ENCODE assay signal across 9 cellular contexts in genomic region chr17:79741751-79742588, GRCh38. TPM values are rescaled to one million over a fixed set of nuclear protein-coding genes. Genes with fewer than 3 reads are reported as not detected.
DNase-seq lines count a peak whose midpoint lies in the region; ATAC-seq and TF ChIP-seq lines count a peak whose summit lies in the region.
"Had no signal": no experiment of that assay in that cellular context is flagged by ENCODE, and none has a peak within 500 bp of the region (broad histone marks: within the 10 kb centered on the region; RNA-seq: fewer than 3 reads in every experiment).

No MANE protein-coding gene starts in this region.

- no peak overlapping the region for H3K27ac ChIP-seq in substantia nigra (ENCODE audit: low read depth, low read length, poor library complexity, severe bottlenecking)

- H3K4me1 Mint-ChIP-seq in activated T-helper 2 cell treated with anti-CD3 and anti-CD28 coated beads, Interferon-gamma antibody, Interleukin-2, Interleukin-4, amounts not matched to agents 10 μg/mL and 5 μg/mL and 100 μg/mL, durations not matched to agents 14 hours and 24 hours and 36 hours (ENCODE audit: low read depth), result peaks cover 2% of the 10 kb centered on the region

- no peak for TF ChIP-seq EP300 in Ishikawa (IDR thresholded peaks at IDR 0.05; ENCODE audit: borderline replicate concordance)

- no peaks in the 10 kb centered on the region for H3K36me3 Mint-ChIP-seq in activated T-helper 2 cell treated with anti-CD3 and anti-CD28 coated beads, Interferon-gamma antibody, Interleukin-2, Interleukin-4, amounts not matched to agents 10 μg/mL and 5 μg/mL and 100 μg/mL, durations not matched to agents 14 hours and 24 hours and 36 hours (ENCODE audit: low read depth)

- H3K36me3 ChIP-seq in neuron (ENCODE audit: insufficient read depth, low read length), result no peaks in the 10 kb centered on the region

- DNase-seq in COR-L47 (lab: John Stamatoyannopoulos, UW) (peak; percentile 74), RPMI7951 (ENCODE audit: low read depth) (peak; percentile 33), foreskin melanocyte (peak; percentile 13), substantia nigra (lab: John Stamatoyannopoulos, UW) (peak in 44 of 49 donors; percentile 5 to 84 (median 44))
- peak; percentile 67 for DNase-seq in activated T-helper 2 cell treated with anti-CD3 and anti-CD28 coated beads, Interferon-gamma antibody, Interleukin-2, Interleukin-4, amounts not matched to agents 10 μg/mL and 5 μg/mL and 100 μg/mL, durations not matched to agents 14 hours and 24 hours and 36 hours (ENCODE audit: low spot score)

- TF ChIP-seq RAD21 in Ishikawa (IDR thresholded peaks at IDR 0.05; ENCODE audit: low read depth), result peak; percentile 73

- H3K27me3 Mint-ChIP-seq in activated T-helper 2 cell treated with anti-CD3 and anti-CD28 coated beads, Interferon-gamma antibody, Interleukin-2, Interleukin-4, amounts not matched to agents 10 μg/mL and 5 μg/mL and 100 μg/mL, durations not matched to agents 14 hours and 24 hours and 36 hours (ENCODE audit: low read depth), result peaks cover 28% of the 10 kb centered on the region

- H2AFZ ChIP-seq in neuron (ENCODE audit: low read depth, low read length), result peak overlapping the region; percentile 65

- no peak for ATAC-seq in HG02840 (IDR thresholded peaks at IDR 0.05; ENCODE audit: low FRiP score, unreplicated experiment)

- intact Hi-C loops in activated T-helper 2 cell treated with anti-CD3 and anti-CD28 coated beads, Interferon-gamma antibody, Interleukin-2, Interleukin-4, amounts not matched to agents 10 μg/mL and 5 μg/mL and 100 μg/mL, durations not matched to agents 14 hours and 24 hours and 36 hours (cut with micrococcal nuclease), result loop anchor here (10.0 kb wide), 1 partner anchor 253 kb away; no protein-coding TSS in a partner anchor

- H3K4me1 ChIP-seq in neuron (ENCODE audit: insufficient read depth, low read length), result peaks cover 35% of the 10 kb centered on the region

- no peaks in the 10 kb centered on the region for H3K9me3 Mint-ChIP-seq in activated T-helper 2 cell treated with anti-CD3 and anti-CD28 coated beads, Interferon-gamma antibody, Interleukin-2, Interleukin-4, amounts not matched to agents 10 μg/mL and 5 μg/mL and 100 μg/mL, durations not matched to agents 14 hours and 24 hours and 36 hours

- no peak overlapping the region for H3K4me3 Mint-ChIP-seq in activated T-helper 2 cell treated with anti-CD3 and anti-CD28 coated beads, Interferon-gamma antibody, Interleukin-2, Interleukin-4, amounts not matched to agents 10 μg/mL and 5 μg/mL and 100 μg/mL, durations not matched to agents 14 hours and 24 hours and 36 hours (ENCODE audit: low read depth)

- H3K4me3 ChIP-seq in neuron (ENCODE audit: low read length), result peak overlapping the region; percentile 50

- H3K9me3 ChIP-seq in neuron (ENCODE audit: low read length), result no peaks in the 10 kb centered on the region

- no peak overlapping the region for H3K27ac Mint-ChIP-seq in activated T-helper 2 cell treated with anti-CD3 and anti-CD28 coated beads, Interferon-gamma antibody, Interleukin-2, Interleukin-4, amounts not matched to agents 10 μg/mL and 5 μg/mL and 100 μg/mL, durations not matched to agents 14 hours and 24 hours and 36 hours

- peaks cover 9% of the 10 kb centered on the region for H3K27me3 ChIP-seq in neuron (ENCODE audit: insufficient read depth, low read length)

TF ChIP-seq in Ishikawa, 13 proteins besides CTCF, POLR2A, EP300 and RAD21:
- TF ChIP-seq TAF1 (IDR thresholded peaks at IDR 0.05; ENCODE audit: low read depth), result no peak
- TF ChIP-seq ZBTB7A (IDR thresholded peaks at IDR 0.05; ENCODE audit: low read depth), result peak; percentile 98
- no peak for TF ChIP-seq CEBPB (IDR thresholded peaks at IDR 0.05)
- no peak for TF ChIP-seq FOXM1 (IDR thresholded peaks at IDR 0.05; ENCODE audit: borderline replicate concordance, low read depth)
- no peak for TF ChIP-seq TCF12 (IDR thresholded peaks at IDR 0.05; ENCODE audit: low read depth)
- TF ChIP-seq TEAD4 (IDR thresholded peaks at IDR 0.05), result no peak

RNA-seq across cellular contexts. Expression of gene ENPP7, which starts 11.2 kb away (rescaled TPM):
- not detected in 2 replicates for total RNA-seq in RPMI7951 (2014; rRNA removed; shearing (Covaris generic))
- total RNA-seq in activated T-helper 2 cell treated with anti-CD3 and anti-CD28 coated beads, Interferon-gamma antibody, Interleukin-2, Interleukin-4, amounts not matched to agents 10 μg/mL and 5 μg/mL and 100 μg/mL, durations not matched to agents 14 hours and 24 hours and 36 hours, result not detected in 2 replicates
- total RNA-seq: T-helper 1 cell treated with Interleukin-12 subunit alpha and Interleukin-12 subunit beta and Interleukin-4 antibody, amounts not matched to agents 30 ng/mL and 1 ng/mL, for 36 hours had no signal

RNA-seq across cellular contexts. Expression of gene CBX2, which starts 36.0 kb away (rescaled TPM):
- 5.0 and 6.1 TPM in 2 replicates for total RNA-seq in RPMI7951 (2014; rRNA removed; shearing (Covaris generic))
- 9.7 and 11.2 TPM in 2 replicates for total RNA-seq in activated T-helper 2 cell treated with anti-CD3 and anti-CD28 coated beads, Interferon-gamma antibody, Interleukin-2, Interleukin-4, amounts not matched to agents 10 μg/mL and 5 μg/mL and 100 μg/mL, durations not matched to agents 14 hours and 24 hours and 36 hours

RNA-seq across cellular contexts. Expression of gene CBX8, which starts 54.9 kb away (rescaled TPM):
- 3.8 and 5.8 TPM in 2 replicates for total RNA-seq in RPMI7951 (2014; rRNA removed; shearing (Covaris generic))
- 8.6 and 9.9 TPM in 2 replicates for total RNA-seq in activated T-helper 2 cell treated with anti-CD3 and anti-CD28 coated beads, Interferon-gamma antibody, Interleukin-2, Interleukin-4, amounts not matched to agents 10 μg/mL and 5 μg/mL and 100 μg/mL, durations not matched to agents 14 hours and 24 hours and 36 hours

Comparison
In these comparisons a context has a peak if more than half of its experiments do, and no peak if none do; other contexts are left out.
1. DNase-seq: peak in every context shown above with its lines; median percentile 74 in COR-L47; 67 in activated T-helper 2 cell treated with anti-CD3 and anti-CD28 coated beads, Interferon-gamma antibody, Interleukin-2, Interleukin-4, amounts not matched to agents 10 μg/mL and 5 μg/mL and 100 μg/mL, durations not matched to agents 14 hours and 24 hours and 36 hours; 44 in substantia nigra; 33 in RPMI7951; 13 in foreskin melanocyte.